ENCODE assay signal across 21 cellular contexts in genomic region chr7:141057788-141058187, GRCh38. TPM values are rescaled to one million over a fixed set of nuclear protein-coding genes. Genes with fewer than 3 reads are reported as not detected.
DNase-seq lines count a peak whose midpoint lies in the region; ATAC-seq and TF ChIP-seq lines count a peak whose summit lies in the region.
"Had no signal": no experiment of that assay in that cellular context is flagged by ENCODE, and none has a peak within 500 bp of the region (broad histone marks: within the 10 kb centered on the region; RNA-seq: fewer than 3 reads in every experiment).

No MANE protein-coding gene starts in this region.

- CTCF ChIA-PET in SK-N-SH (lab: Yijun Ruan, JAX): interaction anchor here (1.8 kb wide), 1 partner anchor 43 kb away, joined by 8 read pairs; the partner anchor contains the start of gene MRPS33
- CTCF ChIA-PET in activated CD8-positive, alpha-beta T cell treated with anti-CD3 and anti-CD28 coated beads, Interleukin-2, amount 10 ng/mL, durations not matched to agents 7 days and 5 days (lab: Charles Lee): no interaction called here

- no peak overlapping the region for H3K4me3 ChIP-seq in SK-N-SH (ENCODE audit: low read depth in 2 of 2, low read length in 1 of 2)
- H3K4me3 ChIP-seq in neural cell (ENCODE audit: low read length): no peak overlapping the region
- H3K4me3 ChIP-seq in BE2C (ENCODE audit: low read depth, low read length): no peak overlapping the region
- H3K4me3 ChIP-seq: A549 had no signal

- H3K27me3 ChIP-seq in SK-N-SH (ENCODE audit: insufficient read depth) (no peaks in the 10 kb centered on the region), neural cell (ENCODE audit: insufficient read depth, low read depth, low read length) (no peaks in the 10 kb centered on the region), BE2C (no peaks in the 10 kb centered on the region; the same call in none of the 2 replicates)

- H3K9ac ChIP-seq in SK-N-SH (no peak overlapping the region), neural cell (ENCODE audit: low read length) (no peak overlapping the region)

- 0 out of 2 replicates have a peak overlapping the region, but pooled peaks have one; percentile 11 for H2AFZ ChIP-seq in SK-N-SH (ENCODE audit: low read depth)
- H2AFZ ChIP-seq in neural cell (ENCODE audit: low read depth, low read length): no peak overlapping the region

- H3K27ac Mint-ChIP-seq in T-helper 17 cell: peak overlapping the region; percentile 11
- no peak overlapping the region for H3K27ac Mint-ChIP-seq in activated CD8-positive, alpha-beta T cell treated with anti-CD3 and anti-CD28 coated beads, Interleukin-2, amount 10 ng/mL, durations not matched to agents 7 days and 5 days

- H3K9me2 ChIP-seq in SK-N-SH (no peaks in the 10 kb centered on the region), neural cell (ENCODE audit: insufficient read depth, low read length) (no peaks in the 10 kb centered on the region)

- H3K36me3 ChIP-seq in SK-N-SH (replicated peaks in 1 of 2; ENCODE audit: control insufficient read depth in 1 of 2, insufficient read depth in 2 of 2, low read length in 1 of 2): no peaks in the 10 kb centered on the region
- H3K36me3 ChIP-seq in neural cell (ENCODE audit: insufficient read depth, low read length): no peaks in the 10 kb centered on the region
- no peaks in the 10 kb centered on the region for H3K36me3 ChIP-seq in BE2C

- H3K27ac ChIP-seq in SK-N-SH (ENCODE audit: low read depth in 2 of 2, low read length in 1 of 2) (no peak overlapping the region), neural cell (ENCODE audit: low read length) (peak overlapping the region; percentile 51)
- H3K27ac ChIP-seq: A549 had no signal

- H4K20me1 ChIP-seq in SK-N-SH (ENCODE audit: insufficient read depth): no peaks in the 10 kb centered on the region
- no peaks in the 10 kb centered on the region for H4K20me1 ChIP-seq in neural cell (ENCODE audit: insufficient read depth)

- H3K4me2 ChIP-seq in SK-N-SH (no peak overlapping the region), neural cell (ENCODE audit: low read length) (no peak overlapping the region)
- H3K4me2 ChIP-seq: A549 had no signal

- no peaks in the 10 kb centered on the region for H3K9me3 Mint-ChIP-seq in activated CD8-positive, alpha-beta T cell treated with anti-CD3 and anti-CD28 coated beads, Interleukin-2, amount 10 ng/mL, durations not matched to agents 7 days and 5 days (ENCODE audit: insufficient read depth)

- no peak for TF ChIP-seq RAD21 in SK-N-SH (IDR thresholded peaks at IDR 0.05; ENCODE audit: low read length)
- no peak for TF ChIP-seq RAD21 in neural cell (conservative IDR thresholded peaks at IDR 0.05)

- peaks cover 12% of the 10 kb centered on the region for H3K4me1 Mint-ChIP-seq in T-helper 17 cell
- peaks cover 14% of the 10 kb centered on the region for H3K4me1 Mint-ChIP-seq in activated CD8-positive, alpha-beta T cell treated with anti-CD3 and anti-CD28 coated beads, Interleukin-2, amount 10 ng/mL, durations not matched to agents 7 days and 5 days (ENCODE audit: low read depth)

- H3K79me2 ChIP-seq in SK-N-SH (ENCODE audit: insufficient read depth) (no peaks in the 10 kb centered on the region), neural cell (replicated peaks; ENCODE audit: insufficient read depth, low read length) (no peaks in the 10 kb centered on the region)

- POLR2A ChIA-PET in SK-N-SH (lab: Yijun Ruan, JAX): no interaction called here
- POLR2A ChIA-PET in activated CD8-positive, alpha-beta T cell treated with anti-CD3 and anti-CD28 coated beads, Interleukin-2, amount 10 ng/mL, durations not matched to agents 7 days and 5 days (lab: Charles Lee): no interaction called here

- no peaks in the 10 kb centered on the region for H3F3A ChIP-seq in SK-N-SH (replicated peaks; ENCODE audit: insufficient read depth)
- H3F3A ChIP-seq in neural cell (ENCODE audit: insufficient read depth, low read length, poor library complexity, severe bottlenecking): peaks cover 5% of the 10 kb centered on the region

- TF ChIP-seq CTCF in SK-N-SH (IDR thresholded peaks at IDR 0.05) (no peak), neural cell (IDR thresholded peaks at IDR 0.05; ENCODE audit: poor library complexity, severe bottlenecking) (no peak), BE2C (IDR thresholded peaks at IDR 0.05; ENCODE audit: low read depth, low read length) (no peak)

- H3K4me3 Mint-ChIP-seq in T-helper 17 cell: no peak overlapping the region
- no peak overlapping the region for H3K4me3 Mint-ChIP-seq in activated CD8-positive, alpha-beta T cell treated with anti-CD3 and anti-CD28 coated beads, Interleukin-2, amount 10 ng/mL, durations not matched to agents 7 days and 5 days
- H3K4me3 Mint-ChIP-seq: CD4-positive, alpha-beta memory T cell had no signal

- WGBS in SK-N-SH (ENCODE audit: low lambda C conversion rate): 31% methylated on average over 3 of the region's 3 CpGs

- no peaks in the 10 kb centered on the region for H3K36me3 Mint-ChIP-seq in T-helper 17 cell (ENCODE audit: low read depth)
- no peaks in the 10 kb centered on the region for H3K36me3 Mint-ChIP-seq in activated CD8-positive, alpha-beta T cell treated with anti-CD3 and anti-CD28 coated beads, Interleukin-2, amount 10 ng/mL, durations not matched to agents 7 days and 5 days (ENCODE audit: low read depth)

- H3K9me3 ChIP-seq in SK-N-SH (no peaks in the 10 kb centered on the region), T-helper 17 cell (ENCODE audit: control insufficient read depth, low read length, poor library complexity, severe bottlenecking) (no peaks in the 10 kb centered on the region), neural cell (ENCODE audit: low read length) (no peaks in the 10 kb centered on the region), BE2C (no peaks in the 10 kb centered on the region)
- H3K9me3 ChIP-seq: A549 had no signal

- TF ChIP-seq EP300 in SK-N-SH (IDR thresholded peaks at IDR 0.05; ENCODE audit: borderline replicate concordance in 1 of 2, low read depth in 1 of 2, low read length in 1 of 2) (no peak), neural cell (conservative IDR thresholded peaks at IDR 0.05; ENCODE audit: poor library complexity, severe bottlenecking) (peak; percentile 67)

- DNase-seq in SK-N-SH (no peak), T-helper 17 cell (no peak), BE2C (no peak), pons (ENCODE audit: low spot score) (no peak)
- DNase-seq in activated CD8-positive, alpha-beta T cell treated with anti-CD3 and anti-CD28 coated beads, Interleukin-2, amount 10 ng/mL, durations not matched to agents 7 days and 5 days: no peak
- DNase-seq: 8988T; ACHN; AML-193; C1 segment of cervical spinal cord; Calu3; CD4-positive, alpha-beta memory T cell; COR-L47; DMS53; DMS79 treated with DMSO at 0.1 percent for 48 hours; GF-D8; GOT3; H7; HCEC 1CT had no signal

- no peak for ATAC-seq in SK-N-SH treated with all-trans-retinoic acid at 6 μM for 48 hours
- ATAC-seq in T-helper 17 cell: no peak
- no peak for ATAC-seq in activated CD8-positive, alpha-beta T cell treated with anti-CD3 and anti-CD28 coated beads, Interleukin-2, amount 10 ng/mL, durations not matched to agents 7 days and 5 days
- ATAC-seq: A549 had no signal

- H3K27me3 Mint-ChIP-seq in T-helper 17 cell: no peaks in the 10 kb centered on the region
- H3K27me3 Mint-ChIP-seq in activated CD8-positive, alpha-beta T cell treated with anti-CD3 and anti-CD28 coated beads, Interleukin-2, amount 10 ng/mL, durations not matched to agents 7 days and 5 days (ENCODE audit: low read depth): peaks cover 10% of the 10 kb centered on the region

- H3K4me1 ChIP-seq in SK-N-SH (ENCODE audit: control insufficient read depth in 1 of 2, insufficient read depth in 2 of 2, low read depth in 1 of 2, low read length in 1 of 2) (no peaks in the 10 kb centered on the region), BE2C (no peaks in the 10 kb centered on the region)
- H3K4me1 ChIP-seq: A549 had no signal

TF ChIP-seq in SK-N-SH, 30 proteins besides CTCF, POLR2A, EP300 and RAD21 (continues in another document):
- TF ChIP-seq TAF1 (IDR thresholded peaks at IDR 0.05; ENCODE audit: borderline replicate concordance, low read depth, low read length): no peak

TF ChIP-seq in SK-N-SH treated with all-trans-retinoic acid at 6 μM for 48 hours, 23 proteins besides CTCF, POLR2A, EP300 and RAD21 (continues in another document):
- TF ChIP-seq ARNTL (CRISPR knock-in tag; IDR thresholded peaks at IDR 0.05; ENCODE audit: borderline replicate concordance, low read depth) (no peak), ZFP3 (CRISPR knock-in tag; IDR thresholded peaks at IDR 0.05) (no peak), PPARA (CRISPR knock-in tag; IDR thresholded peaks at IDR 0.05; ENCODE audit: borderline replicate concordance) (no peak), ZNF8 (CRISPR knock-in tag; IDR thresholded peaks at IDR 0.05) (no peak), ZC3H10 (CRISPR knock-in tag; IDR thresholded peaks at IDR 0.05) (no peak), SNAI2 (CRISPR knock-in tag; IDR thresholded peaks at IDR 0.05) (no peak)

TF ChIP-seq in neural cell, 6 proteins besides CTCF, POLR2A, EP300 and RAD21 (continues in another document):
- no peak for TF ChIP-seq SMC3 (conservative IDR thresholded peaks at IDR 0.05; ENCODE audit: poor library complexity)

RNA-seq across cellular contexts. Expression of gene TMEM178B, which starts 16.1 kb away (rescaled TPM):
- polyA plus RNA-seq in SK-N-SH (2012; rRNA removed) (0.16 and 0.20 TPM in 2 replicates), neural cell (40.7 and 44.9 TPM in 2 replicates)
- polyA plus RNA-seq in SK-N-SH (2012; cell fraction: cytosol; rRNA removed): 0.13 and 0.24 TPM in 2 replicates
- polyA plus RNA-seq in SK-N-SH (2012; cell fraction: nucleus; rRNA removed): 0.11 and 0.19 TPM in 2 replicates
- under 1 TPM; 0.90 to 0.96 TPM for total RNA-seq in T-helper 17 cell
- polyA minus RNA-seq in neural cell: 140 and 154 TPM in 2 replicates
- 12.2 TPM for polyA plus RNA-seq in BE2C (2012; ENCODE audit: insufficient read depth, insufficient read length, low read depth)
- under 1 TPM; 0.05 to 0.10 TPM for total RNA-seq in activated CD8-positive, alpha-beta T cell treated with anti-CD3 and anti-CD28 coated beads, Interleukin-2, amount 10 ng/mL, durations not matched to agents 7 days and 5 days

RNA-seq across cellular contexts. Expression of gene MRPS33, which starts 43.0 kb away (rescaled TPM):
- 88.8 and 95.5 TPM in 2 replicates for polyA plus RNA-seq in SK-N-SH (2012; rRNA removed)
- 119 and 220 TPM in 2 replicates for polyA plus RNA-seq in SK-N-SH (2012; cell fraction: cytosol; rRNA removed)
- polyA plus RNA-seq in SK-N-SH (2012; cell fraction: nucleus; rRNA removed): 20.9 and 33.8 TPM in 2 replicates
- total RNA-seq in T-helper 17 cell: 10 to 100 TPM; 23.7 to 30.6 TPM
- polyA plus RNA-seq in neural cell: 68.4 and 68.5 TPM in 2 replicates
- polyA minus RNA-seq in neural cell: 20.9 and 27.4 TPM in 2 replicates
- 159 TPM for polyA plus RNA-seq in BE2C (2012; ENCODE audit: insufficient read depth, insufficient read length, low read depth)
- 10 to 100 TPM; 58.1 to 62.9 TPM for total RNA-seq in activated CD8-positive, alpha-beta T cell treated with anti-CD3 and anti-CD28 coated beads, Interleukin-2, amount 10 ng/mL, durations not matched to agents 7 days and 5 days
